18 cellular contexts compared by ENCODE assay signal in the genomic region with DNA sequence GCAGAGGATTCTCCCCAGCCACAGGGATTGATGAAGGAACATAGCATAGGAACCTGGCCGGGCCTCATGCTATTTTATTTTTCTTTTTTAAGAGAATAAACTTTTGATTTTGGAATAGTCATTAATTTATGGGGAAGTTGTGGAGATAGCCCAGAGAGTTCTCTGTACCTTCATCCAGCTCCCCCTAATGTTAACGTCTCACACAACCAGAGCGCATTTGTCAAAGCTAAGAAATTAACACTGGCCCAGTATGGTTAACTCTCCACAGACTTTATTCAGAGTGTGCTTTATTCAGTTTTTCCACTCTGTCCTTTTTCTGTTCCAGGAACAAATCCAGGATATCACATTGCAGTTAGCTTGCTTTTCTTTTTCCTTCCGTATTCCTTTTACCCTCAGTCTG. TPM values are rescaled to one million over a fixed set of nuclear protein-coding genes. Genes with fewer than 3 reads are reported as not detected.
DNase-seq lines count a peak whose midpoint lies in the region; ATAC-seq and TF ChIP-seq lines count a peak whose summit lies in the region.
"Had no signal": no experiment of that assay in that cellular context is flagged by ENCODE, and none has a peak within 500 bp of the region (broad histone marks: within the 10 kb centered on the region; RNA-seq: fewer than 3 reads in every experiment).

No MANE protein-coding gene starts in this region.

- H3K36me3 Mint-ChIP-seq in osteocyte (ENCODE audit: unreplicated experiment): no peaks in the 10 kb centered on the region
- H3K36me3 Mint-ChIP-seq in activated CD4-positive, alpha-beta T cell treated with anti-CD3 and anti-CD28 coated beads, Interleukin-2, amount 10 ng/mL, durations not matched to agents 24 days and 14 days (ENCODE audit: low read depth): no peaks in the 10 kb centered on the region
- H3K36me3 Mint-ChIP-seq: CD8-positive, alpha-beta T cell had no signal

- no peaks in the 10 kb centered on the region for H3K27me3 Mint-ChIP-seq in osteocyte (ENCODE audit: unreplicated experiment)
- H3K27me3 Mint-ChIP-seq in activated CD4-positive, alpha-beta T cell treated with anti-CD3 and anti-CD28 coated beads, Interleukin-2, amount 10 ng/mL, durations not matched to agents 24 days and 14 days: no peaks in the 10 kb centered on the region
- H3K27me3 Mint-ChIP-seq: B cell; CD4-positive, alpha-beta T cell had no signal

- H3K36me3 ChIP-seq in right atrium auricular region: no peaks in the 10 kb centered on the region
- H3K36me3 ChIP-seq in heart left ventricle: no peaks in the 10 kb centered on the region
- H3K36me3 ChIP-seq: BLaER1 treated with 17β-estradiol and CSF1 and Interleukin-3, amounts not matched to agents 10 nM and 100 nM had no signal

- H3K4me1 Mint-ChIP-seq in osteocyte (ENCODE audit: unreplicated experiment): no peaks in the 10 kb centered on the region
- peaks cover 2% of the 10 kb centered on the region for H3K4me1 Mint-ChIP-seq in activated CD4-positive, alpha-beta T cell treated with anti-CD3 and anti-CD28 coated beads, Interleukin-2, amount 10 ng/mL, durations not matched to agents 24 days and 14 days

- no peaks in the 10 kb centered on the region for H3K9me3 Mint-ChIP-seq in osteocyte (ENCODE audit: unreplicated experiment)
- peaks cover 8% of the 10 kb centered on the region for H3K9me3 Mint-ChIP-seq in activated CD4-positive, alpha-beta T cell treated with anti-CD3 and anti-CD28 coated beads, Interleukin-2, amount 10 ng/mL, durations not matched to agents 24 days and 14 days
- H3K9me3 Mint-ChIP-seq: CD4-positive, alpha-beta T cell; CD8-positive, alpha-beta T cell had no signal

- no peaks in the 10 kb centered on the region for H3K9me3 ChIP-seq in right atrium auricular region
- no peaks in the 10 kb centered on the region for H3K9me3 ChIP-seq in heart left ventricle
- H3K9me3 ChIP-seq: A549, Caco-2 had no signal

- WGBS in heart left ventricle, 4 donors: 93 to 96% (median 94%) methylated on average over 4 of the region's 4 CpGs

- H3K4me1 ChIP-seq in right atrium auricular region: no peaks in the 10 kb centered on the region
- no peaks in the 10 kb centered on the region for H3K4me1 ChIP-seq in heart left ventricle
- H3K4me1 ChIP-seq: A549, Caco-2 had no signal

- H3K4me3 ChIP-seq in right atrium auricular region (no peak overlapping the region), heart left ventricle (no peak overlapping the region)
- H3K4me3 ChIP-seq: A549; BLaER1 treated with 17β-estradiol and CSF1 and Interleukin-3, amounts not matched to agents 10 nM and 100 nM had no signal

- TF ChIP-seq POLR2A in heart left ventricle (IDR thresholded peaks at IDR 0.05): no peak

- no peak overlapping the region for H3K27ac ChIP-seq in right atrium auricular region
- no peak overlapping the region for H3K27ac ChIP-seq in heart left ventricle
- H3K27ac ChIP-seq: 22Rv1; A549; BLaER1 treated with 17β-estradiol and CSF1 and Interleukin-3, amounts not matched to agents 10 nM and 100 nM; C4-2B had no signal

- TF ChIP-seq CTCF in right atrium auricular region (IDR thresholded peaks at IDR 0.05) (no peak), heart left ventricle (IDR thresholded peaks at IDR 0.05) (no peak), osteocyte (IDR thresholded peaks at IDR 0.05) (no peak)

- DNase-seq in right atrium auricular region (ENCODE audit: low spot score) (peak; percentile 9), heart left ventricle (no peak), osteocyte (ENCODE audit: extremely low spot score, unreplicated experiment) (peak; percentile 19)
- no peak for DNase-seq in effector CD4-positive, alpha-beta T cell
- DNase-seq in activated CD4-positive, alpha-beta T cell treated with anti-CD3 and anti-CD28 coated beads, Interleukin-2, amount 10 ng/mL, durations not matched to agents 24 days and 14 days: no peak
- DNase-seq: AML-193; Caco-2; Calu3; CD4-positive, alpha-beta T cell; CD8-positive, alpha-beta T cell; DMS79 treated with DMSO at 0.1 percent for 48 hours; GF-D8 had no signal

- no peak for ATAC-seq in heart left ventricle
- ATAC-seq: A549; CD8-positive, alpha-beta T cell had no signal

- H3K27ac Mint-ChIP-seq in osteocyte (ENCODE audit: unreplicated experiment): no peak overlapping the region
- no peak overlapping the region for H3K27ac Mint-ChIP-seq in activated CD4-positive, alpha-beta T cell treated with anti-CD3 and anti-CD28 coated beads, Interleukin-2, amount 10 ng/mL, durations not matched to agents 24 days and 14 days
- H3K27ac Mint-ChIP-seq: B cell; CD4-positive, alpha-beta T cell; CD8-positive, alpha-beta T cell had no signal

- no peak overlapping the region for H3K4me3 Mint-ChIP-seq in osteocyte (ENCODE audit: unreplicated experiment)
- no peak overlapping the region for H3K4me3 Mint-ChIP-seq in activated CD4-positive, alpha-beta T cell treated with anti-CD3 and anti-CD28 coated beads, Interleukin-2, amount 10 ng/mL, durations not matched to agents 24 days and 14 days
- H3K4me3 Mint-ChIP-seq: B cell; CD4-positive, alpha-beta T cell; CD8-positive, alpha-beta T cell had no signal

- intact Hi-C loops in heart left ventricle (cut with DNase I): no loop called here
- intact Hi-C loops in activated CD4-positive, alpha-beta T cell treated with anti-CD3 and anti-CD28 coated beads, Interleukin-2, amount 10 ng/mL, durations not matched to agents 24 days and 14 days (cut with micrococcal nuclease): no loop called here

- no peaks in the 10 kb centered on the region for H3K27me3 ChIP-seq in right atrium auricular region
- no peaks in the 10 kb centered on the region for H3K27me3 ChIP-seq in heart left ventricle
- H3K27me3 ChIP-seq: BLaER1 treated with 17β-estradiol and CSF1 and Interleukin-3, amounts not matched to agents 10 nM and 100 nM had no signal

RNA-seq across cellular contexts. Expression of gene RGCC, which starts 59.4 kb away (rescaled TPM):
- total RNA-seq in right atrium auricular region: 10 to 100 TPM; 53.9 to 94.8 TPM
- total RNA-seq in heart left ventricle: 100 to 1,000 TPM in 2 of 9 donors, 10 to 100 TPM in 7; 22.9 to 228 (median 45.9) TPM
- polyA plus RNA-seq in heart left ventricle: 10 to 100 TPM; 48.9 to 57.7 TPM
- 1.3 and 1.6 TPM in 2 replicates for total RNA-seq in osteocyte
- total RNA-seq in activated CD4-positive, alpha-beta T cell treated with anti-CD3 and anti-CD28 coated beads, Interleukin-2, amount 10 ng/mL, durations not matched to agents 24 days and 14 days: 113 and 117 TPM in 2 replicates
- total RNA-seq: A172 had no signal

Comparison
In these comparisons a context has a peak if more than half of its experiments do, and no peak if none do; other contexts are left out.
1. DNase-seq: peak in right atrium auricular region (single experiment) and osteocyte (single experiment); none in heart left ventricle (0 of 5), effector CD4-positive, alpha-beta T cell (single experiment) and activated CD4-positive, alpha-beta T cell treated with anti-CD3 and anti-CD28 coated beads, Interleukin-2, amount 10 ng/mL, durations not matched to agents 24 days and 14 days (single experiment).